Comparison of ENCODE assay signal across 8 cellular contexts in the genomic region with DNA sequence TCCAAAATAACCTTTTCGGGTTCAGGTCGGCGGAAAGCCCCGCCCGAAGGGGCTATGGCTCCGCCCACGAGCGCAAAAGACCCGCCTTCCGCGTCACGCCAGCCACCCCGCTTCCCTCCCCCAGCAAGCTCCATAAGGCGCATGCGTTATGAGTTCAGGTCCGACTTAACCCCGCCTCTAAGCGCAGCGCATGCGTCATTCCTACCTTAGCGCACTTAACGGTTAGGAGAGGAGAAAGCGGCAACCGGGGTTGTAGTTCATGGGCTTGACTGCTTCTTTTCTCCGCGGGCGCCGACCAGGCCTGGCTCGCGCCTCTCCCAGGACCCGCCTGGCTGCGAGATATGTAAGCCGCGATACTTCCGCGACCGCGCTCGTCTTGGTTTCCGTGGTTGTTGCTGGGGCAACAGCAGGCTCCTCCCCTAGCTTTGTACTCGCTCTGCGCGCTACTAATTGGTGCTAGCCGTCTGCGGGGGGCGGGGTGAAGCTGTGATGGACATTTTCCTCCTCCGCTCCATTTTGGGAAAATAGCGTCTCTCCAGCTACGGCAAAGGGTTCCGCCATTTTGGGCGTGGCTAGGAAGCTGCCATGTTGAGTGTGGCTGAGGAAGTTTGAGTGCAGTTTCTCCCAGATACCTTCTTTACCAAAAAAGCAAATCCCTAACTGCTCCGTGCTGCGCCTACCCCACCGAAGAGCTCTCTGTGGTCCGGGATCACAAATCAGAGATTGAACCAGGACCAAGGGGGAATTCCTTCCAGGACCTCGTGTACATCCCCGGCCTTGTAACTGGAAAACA. TPM values are rescaled to one million over a fixed set of nuclear protein-coding genes. Genes with fewer than 3 reads are reported as not detected.
DNase-seq lines count a peak whose midpoint lies in the region; ATAC-seq and TF ChIP-seq lines count a peak whose summit lies in the region.

B9D2 (minus strand) TSS at position 397 of the 793 bp plus-strand sequence. CDS start 630 bp downstream, outside the sequence.

- TF ChIP-seq POLR2A in testis (IDR thresholded peaks at IDR 0.05): peak; percentile 20

- DNase-seq in GM06990 (ENCODE audit: extremely low read depth, insufficient read length) (peak; percentile 96), NCI-H1092 (lab: John Stamatoyannopoulos, UW) (peak; percentile 95), glomerular endothelial cell (ENCODE audit: extremely low read depth, low read depth, low spot score) (peak; percentile 93), occipital lobe (lab: John Stamatoyannopoulos, UW) (peak; percentile 97), testis (peak; percentile 99)
- peak; percentile 94 to 98 for DNase-seq in activated naive CD4-positive, alpha-beta T cell treated with anti-CD3 and anti-CD28 coated beads, Interleukin-2, amount 50 U/mL, for 72 hours (ENCODE audit: low spot score in 2 of 2)

- H3K27me3 ChIP-seq in GM06990 (replicated peaks; ENCODE audit: control insufficient read depth, insufficient read depth, low read length) (no peaks in the 10 kb centered on the region), testis (no peaks in the 10 kb centered on the region)

- H3K36me3 ChIP-seq in GM06990 (ENCODE audit: control insufficient read depth, insufficient read depth, low read length) (no peaks in the 10 kb centered on the region), testis (ENCODE audit: low read depth, missing control alignments) (no peaks in the 10 kb centered on the region)

- TF ChIP-seq CTCF in GM06990 (IDR thresholded peaks at IDR 0.05; ENCODE audit: insufficient read depth, low read length, poor library complexity, severe bottlenecking) (no peak), testis (IDR thresholded peaks at IDR 0.05) (no peak)

- H3K4me1 ChIP-seq in testis: peaks cover 14% of the 10 kb centered on the region

- intact Hi-C loops in testis (cut with DNase I; ENCODE audit: low total_unique reads): no loop called here

- peak within 1 kb of the TSS; percentile 95 to 99 for H3K27ac Mint-ChIP-seq in activated naive CD4-positive, alpha-beta T cell treated with anti-CD3 and anti-CD28 coated beads, Interleukin-2, amount 50 U/mL, for 72 hours

- ATAC-seq in HG02588 (IDR thresholded peaks at IDR 0.05; ENCODE audit: unreplicated experiment) (peak; percentile 81), SK-N-SH treated with all-trans-retinoic acid at 6 μM for 48 hours (peak; percentile 93)
- peak; percentile 98 to 99 for ATAC-seq in activated naive CD4-positive, alpha-beta T cell treated with anti-CD3 and anti-CD28 coated beads, Interleukin-2, amount 50 U/mL, for 72 hours

- peak within 1 kb of the TSS; percentile 93 to 100 for H3K27ac ChIP-seq in testis

- H3K9me3 ChIP-seq in testis: no peaks in the 10 kb centered on the region

- peaks cover 5% of the 10 kb centered on the region in 2 donors for H3K36me3 Mint-ChIP-seq in activated naive CD4-positive, alpha-beta T cell treated with anti-CD3 and anti-CD28 coated beads, Interleukin-2, amount 50 U/mL, for 72 hours

- 1% methylated on average over 43 to 57 of the region's 57 CpGs for WGBS in testis, 2 donors

- no peaks in the 10 kb centered on the region for H3K9me3 Mint-ChIP-seq in activated naive CD4-positive, alpha-beta T cell treated with anti-CD3 and anti-CD28 coated beads, Interleukin-2, amount 50 U/mL, for 72 hours

- peak within 1 kb of the TSS; percentile 84 for H3K4me3 ChIP-seq in GM06990 (replicated peaks; ENCODE audit: low read depth, low read length)
- peak within 1 kb of the TSS; percentile 65 to 93 for H3K4me3 ChIP-seq in testis

TF ChIP-seq in SK-N-SH treated with all-trans-retinoic acid at 6 μM for 48 hours, 23 proteins besides CTCF, POLR2A, EP300 and RAD21:
- TF ChIP-seq ZNF8 (CRISPR knock-in tag; IDR thresholded peaks at IDR 0.05) (no peak), BACH2 (CRISPR knock-in tag; IDR thresholded peaks at IDR 0.05; ENCODE audit: borderline replicate concordance) (no peak), CREB5 (CRISPR knock-in tag; IDR thresholded peaks at IDR 0.05; ENCODE audit: low read depth) (no peak), SNAI2 (CRISPR knock-in tag; IDR thresholded peaks at IDR 0.05) (no peak), ZFP30 (CRISPR knock-in tag; IDR thresholded peaks at IDR 0.05) (no peak), ISL1 (CRISPR knock-in tag; IDR thresholded peaks at IDR 0.05) (no peak), TCF4 (CRISPR knock-in tag; IDR thresholded peaks at IDR 0.05; ENCODE audit: borderline replicate concordance) (no peak), TOX (CRISPR knock-in tag; IDR thresholded peaks at IDR 0.05; ENCODE audit: borderline replicate concordance) (no peak), ZC3H10 (CRISPR knock-in tag; IDR thresholded peaks at IDR 0.05) (no peak), ESRRG (CRISPR knock-in tag; IDR thresholded peaks at IDR 0.05) (no peak), PPARA (CRISPR knock-in tag; IDR thresholded peaks at IDR 0.05; ENCODE audit: borderline replicate concordance) (no peak)
- TF ChIP-seq, protein P1, sequence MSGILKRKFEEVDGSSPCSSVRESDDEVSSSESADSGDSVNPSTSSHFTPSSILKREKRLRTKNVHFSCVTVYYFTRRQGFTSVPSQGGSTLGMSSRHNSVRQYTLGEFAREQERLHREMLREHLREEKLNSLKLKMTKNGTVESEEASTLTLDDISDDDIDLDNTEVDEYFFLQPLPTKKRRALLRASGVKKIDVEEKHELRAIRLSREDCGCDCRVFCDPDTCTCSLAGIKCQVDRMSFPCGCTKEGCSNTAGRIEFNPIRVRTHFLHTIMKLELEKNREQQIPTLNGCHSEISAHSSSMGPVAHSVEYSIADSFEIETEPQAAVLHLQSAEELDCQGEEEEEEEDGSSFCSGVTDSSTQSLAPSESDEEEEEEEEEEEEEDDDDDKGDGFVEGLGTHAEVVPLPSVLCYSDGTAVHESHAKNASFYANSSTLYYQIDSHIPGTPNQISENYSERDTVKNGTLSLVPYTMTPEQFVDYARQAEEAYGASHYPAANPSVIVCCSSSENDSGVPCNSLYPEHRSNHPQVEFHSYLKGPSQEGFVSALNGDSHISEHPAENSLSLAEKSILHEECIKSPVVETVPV (CRISPR knock-in tag; IDR thresholded peaks at IDR 0.05): no peak
- TF ChIP-seq, protein P2, sequence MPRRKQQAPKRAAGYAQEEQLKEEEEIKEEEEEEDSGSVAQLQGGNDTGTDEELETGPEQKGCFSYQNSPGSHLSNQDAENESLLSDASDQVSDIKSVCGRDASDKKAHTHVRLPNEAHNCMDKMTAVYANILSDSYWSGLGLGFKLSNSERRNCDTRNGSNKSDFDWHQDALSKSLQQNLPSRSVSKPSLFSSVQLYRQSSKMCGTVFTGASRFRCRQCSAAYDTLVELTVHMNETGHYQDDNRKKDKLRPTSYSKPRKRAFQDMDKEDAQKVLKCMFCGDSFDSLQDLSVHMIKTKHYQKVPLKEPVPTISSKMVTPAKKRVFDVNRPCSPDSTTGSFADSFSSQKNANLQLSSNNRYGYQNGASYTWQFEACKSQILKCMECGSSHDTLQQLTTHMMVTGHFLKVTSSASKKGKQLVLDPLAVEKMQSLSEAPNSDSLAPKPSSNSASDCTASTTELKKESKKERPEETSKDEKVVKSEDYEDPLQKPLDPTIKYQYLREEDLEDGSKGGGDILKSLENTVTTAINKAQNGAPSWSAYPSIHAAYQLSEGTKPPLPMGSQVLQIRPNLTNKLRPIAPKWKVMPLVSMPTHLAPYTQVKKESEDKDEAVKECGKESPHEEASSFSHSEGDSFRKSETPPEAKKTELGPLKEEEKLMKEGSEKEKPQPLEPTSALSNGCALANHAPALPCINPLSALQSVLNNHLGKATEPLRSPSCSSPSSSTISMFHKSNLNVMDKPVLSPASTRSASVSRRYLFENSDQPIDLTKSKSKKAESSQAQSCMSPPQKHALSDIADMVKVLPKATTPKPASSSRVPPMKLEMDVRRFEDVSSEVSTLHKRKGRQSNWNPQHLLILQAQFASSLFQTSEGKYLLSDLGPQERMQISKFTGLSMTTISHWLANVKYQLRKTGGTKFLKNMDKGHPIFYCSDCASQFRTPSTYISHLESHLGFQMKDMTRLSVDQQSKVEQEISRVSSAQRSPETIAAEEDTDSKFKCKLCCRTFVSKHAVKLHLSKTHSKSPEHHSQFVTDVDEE (CRISPR knock-in tag; IDR thresholded peaks at IDR 0.05): no peak

RNA-seq across cellular contexts. Expression of gene B9D2, which starts in this region (rescaled TPM):
- 1 to 10 TPM; 4.7 to 7.8 TPM for total RNA-seq in activated naive CD4-positive, alpha-beta T cell treated with anti-CD3 and anti-CD28 coated beads, Interleukin-2, amount 50 U/mL, for 72 hours
- total RNA-seq in glomerular endothelial cell (7.6 and 8.2 TPM in 2 replicates), occipital lobe (5.3 TPM), testis (10 to 100 TPM in 1 of 2 donors, 1 to 10 TPM in 1; 6.7 to 13.5 TPM)
- 14.6 TPM for polyA plus RNA-seq in testis (ENCODE audit: insufficient read depth, low read depth, low replicate concordance)

Comparison
In these comparisons a context has a peak if more than half of its experiments do, and no peak if none do; other contexts are left out.
1. Peak in every context shown above with its lines: DNase-seq, ATAC-seq, H3K4me3 ChIP-seq and H3K27ac ChIP-seq.